Comparison of ENCODE assay signal across 32 cellular contexts in genomic region chr14:73167727-73168126, GRCh38.
"Had no signal": no experiment of that assay in that cellular context is flagged by ENCODE, and none has a peak within 500 bp of the region (broad histone marks: within the 10 kb centered on the region; RNA-seq: fewer than 3 reads in every experiment).

No MANE protein-coding gene starts in this region.

- ATAC-seq: activated CD4-positive, alpha-beta T cell treated with anti-CD3 and anti-CD28 coated beads for 36 hours; activated CD8-positive, alpha-beta memory T cell treated with anti-CD3 and anti-CD28 coated beads, Interleukin-2, amount 10 ng/mL, durations not matched to agents 7 days and 5 days; activated CD8-positive, alpha-beta T cell treated with anti-CD3 and anti-CD28 coated beads, Interleukin-2, amount 10 ng/mL, durations not matched to agents 7 days and 5 days; left lung; lower lobe of right lung; right lobe of liver; stimulated activated memory B cell treated with anti-CD40 and anti-IgM and Interleukin-4, amounts not matched to agents 10 μg/mL and 1 μg/mL and 100 μg/mL, for 72 hours had no signal

- H3K9me3 Mint-ChIP-seq: activated naive CD4-positive, alpha-beta T cell treated with anti-CD3 and anti-CD28 coated beads for 36 hours; activated naive CD8-positive, alpha-beta T cell treated with anti-CD3 and anti-CD28 coated beads for 36 hours; brain; dendritic cell treated with granulocyte-macrophage colony-stimulating factor and Interleukin-4, amounts not matched to agents 40 ng/mL and 50 ng/mL, for 4 days; nephron; stimulated activated memory B cell treated with anti-CD40 and anti-IgM and Interleukin-4, amounts not matched to agents 10 μg/mL and 1 μg/mL and 100 μg/mL, for 72 hours had no signal

- H3K4me3 Mint-ChIP-seq: activated CD4-positive, alpha-beta T cell treated with anti-CD3 and anti-CD28 coated beads for 36 hours; activated CD8-positive, alpha-beta memory T cell treated with anti-CD3 and anti-CD28 coated beads, Interleukin-2, amount 10 ng/mL, durations not matched to agents 7 days and 5 days; activated CD8-positive, alpha-beta T cell treated with anti-CD3 and anti-CD28 coated beads, Interleukin-2, amount 10 ng/mL, durations not matched to agents 7 days and 5 days; activated naive CD4-positive, alpha-beta T cell treated with anti-CD3 and anti-CD28 coated beads for 36 hours; activated naive CD8-positive, alpha-beta T cell treated with anti-CD3 and anti-CD28 coated beads for 36 hours; brain; dendritic cell treated with granulocyte-macrophage colony-stimulating factor and Interleukin-4, amounts not matched to agents 40 ng/mL and 50 ng/mL, for 4 days; nephron; stimulated activated memory B cell treated with anti-CD40 and anti-IgM and Interleukin-4, amounts not matched to agents 10 μg/mL and 1 μg/mL and 100 μg/mL, for 72 hours had no signal

- H3K4me1 Mint-ChIP-seq: activated CD4-positive, alpha-beta T cell treated with anti-CD3 and anti-CD28 coated beads for 36 hours; nephron; stimulated activated memory B cell treated with anti-CD40 and anti-IgM and Interleukin-4, amounts not matched to agents 10 μg/mL and 1 μg/mL and 100 μg/mL, for 72 hours had no signal

- DNase-seq: activated CD4-positive, alpha-beta T cell treated with anti-CD3 and anti-CD28 coated beads for 36 hours; activated CD4-positive, CD25-positive, alpha-beta regulatory T cell; activated CD8-positive, alpha-beta memory T cell treated with anti-CD3 and anti-CD28 coated beads, Interleukin-2, amount 10 ng/mL, durations not matched to agents 7 days and 5 days; activated CD8-positive, alpha-beta T cell treated with anti-CD3 and anti-CD28 coated beads, Interleukin-2, amount 10 ng/mL, durations not matched to agents 7 days and 5 days; activated effector memory CD4-positive, alpha-beta T cell treated with anti-CD3 and anti-CD28 coated beads, Interleukin-2, amount 50 U/mL, for 16 hours; activated naive CD4-positive, alpha-beta T cell treated with anti-CD3 and anti-CD28 coated beads for 36 hours; activated naive CD8-positive, alpha-beta T cell treated with anti-CD3 and anti-CD28 coated beads for 36 hours; adrenal gland; effector CD4-positive, alpha-beta T cell; esophagus squamous epithelium; foreskin melanocyte; heart right ventricle; left lung; lower lobe of right lung; mesendoderm; ovary; right lobe of liver; stimulated activated CD4-positive, alpha-beta T cell treated with anti-CD3 and anti-CD28 coated beads, Interleukin-4, amount 100 ng/mL, for 4 hours; stimulated activated CD8-positive, alpha-beta memory T cell treated with anti-CD3 and anti-CD28 coated beads, Interleukin-4, amount 100 ng/mL, for 48 hours; stomach; T-helper 1 cell; testis; trophoblast cell had no signal

- H3K27me3 ChIP-seq: adrenal gland, ascending aorta, cardiac muscle cell, esophagus squamous epithelium, heart right ventricle, left lung, neutrophil, ovary, right lobe of liver, stomach, testis had no signal

- H3K27ac ChIP-seq: adrenal gland, ascending aorta, cardiac muscle cell, epithelial cell of prostate, esophagus squamous epithelium, heart right ventricle, left lung, lower lobe of right lung, neutrophil, ovary, right lobe of liver, stomach, testis had no signal

- H3K27ac Mint-ChIP-seq: activated CD4-positive, alpha-beta T cell treated with anti-CD3 and anti-CD28 coated beads for 36 hours; activated CD8-positive, alpha-beta memory T cell treated with anti-CD3 and anti-CD28 coated beads, Interleukin-2, amount 10 ng/mL, durations not matched to agents 7 days and 5 days; activated CD8-positive, alpha-beta T cell treated with anti-CD3 and anti-CD28 coated beads, Interleukin-2, amount 10 ng/mL, durations not matched to agents 7 days and 5 days; activated naive CD4-positive, alpha-beta T cell treated with anti-CD3 and anti-CD28 coated beads for 36 hours; activated naive CD8-positive, alpha-beta T cell treated with anti-CD3 and anti-CD28 coated beads for 36 hours; dendritic cell treated with granulocyte-macrophage colony-stimulating factor and Interleukin-4, amounts not matched to agents 40 ng/mL and 50 ng/mL, for 4 days; nephron; progenitor cell of endocrine pancreas; stimulated activated memory B cell treated with anti-CD40 and anti-IgM and Interleukin-4, amounts not matched to agents 10 μg/mL and 1 μg/mL and 100 μg/mL, for 72 hours had no signal

- H3K27me3 Mint-ChIP-seq: activated CD4-positive, alpha-beta T cell treated with anti-CD3 and anti-CD28 coated beads for 36 hours; activated CD8-positive, alpha-beta memory T cell treated with anti-CD3 and anti-CD28 coated beads, Interleukin-2, amount 10 ng/mL, durations not matched to agents 7 days and 5 days; activated naive CD8-positive, alpha-beta T cell treated with anti-CD3 and anti-CD28 coated beads for 36 hours; dendritic cell treated with granulocyte-macrophage colony-stimulating factor and Interleukin-4, amounts not matched to agents 40 ng/mL and 50 ng/mL, for 4 days; progenitor cell of endocrine pancreas; stimulated activated memory B cell treated with anti-CD40 and anti-IgM and Interleukin-4, amounts not matched to agents 10 μg/mL and 1 μg/mL and 100 μg/mL, for 72 hours had no signal
